In genomic region chr12:70240677-70241076, GRCh38 we compare ENCODE assay signal across 14 cellular contexts. TPM values are rescaled to one million over a fixed set of nuclear protein-coding genes. Genes with fewer than 3 reads are reported as not detected.
A peak's percentile ranks its signal among the peaks of the same experiment; 100 is the strongest.
DNase-seq lines count a peak whose midpoint lies in the region; ATAC-seq and TF ChIP-seq lines count a peak whose summit lies in the region.
"Had no signal": no experiment of that assay in that cellular context is flagged by ENCODE, and none has a peak within 500 bp of the region (broad histone marks: within the 10 kb centered on the region; RNA-seq: fewer than 3 reads in every experiment).

No MANE protein-coding gene starts in this region.

- no peak overlapping the region for H3K9ac ChIP-seq in PC-3 (ENCODE audit: low read length)

- CTCF ChIA-PET in CD8-positive, alpha-beta T cell (lab: Charles Lee) = no interaction called here
- CTCF ChIA-PET in activated B cell treated with CpG ODN at 0.5 μM for 24 hours (lab: Charles Lee) = no interaction called here
- CTCF ChIA-PET in PC-3 (lab: Charles Lee) = no interaction called here

- H3K36me3 Mint-ChIP-seq in CD8-positive, alpha-beta T cell = peaks cover 71% of the 10 kb centered on the region
- H3K36me3 Mint-ChIP-seq in HFFc6 (ENCODE audit: low read depth) (peaks cover 37% of the 10 kb centered on the region), activated B cell treated with CpG ODN at 0.5 μM for 24 hours (ENCODE audit: low read depth) (peaks cover 63% of the 10 kb centered on the region)
- H3K36me3 Mint-ChIP-seq in naive thymus-derived CD8-positive, alpha-beta T cell = peaks cover 15 to 62% (median 38%) of the 10 kb centered on the region in 3 donors

- H3K27ac Mint-ChIP-seq in CD8-positive, alpha-beta T cell = peak overlapping the region; percentile 15
- H3K27ac Mint-ChIP-seq in HFFc6 (0 out of 2 replicates have a peak overlapping the region, but pooled peaks have one; percentile 2), activated B cell treated with CpG ODN at 0.5 μM for 24 hours (peak overlapping the region; percentile 15)
- H3K27ac Mint-ChIP-seq in naive thymus-derived CD8-positive, alpha-beta T cell = peak overlapping the region in 6 of 10 donors; percentile 2 to 98 (median 45)

- no peaks in the 10 kb centered on the region for H3K9me2 ChIP-seq in PC-3 (replicated peaks; ENCODE audit: low read length)

- H3K9me3 ChIP-seq in CD8-positive, alpha-beta T cell (ENCODE audit: low read length) = no peaks in the 10 kb centered on the region
- H3K9me3 ChIP-seq in PC-3 (ENCODE audit: low read length) = no peaks in the 10 kb centered on the region
- H3K9me3 ChIP-seq: upper lobe of left lung had no signal

- peaks cover 40% of the 10 kb centered on the region for H3K4me1 Mint-ChIP-seq in CD8-positive, alpha-beta T cell (ENCODE audit: low read depth)
- H3K4me1 Mint-ChIP-seq in HFFc6 (ENCODE audit: low read depth) (peaks cover 39% of the 10 kb centered on the region), activated B cell treated with CpG ODN at 0.5 μM for 24 hours (peaks cover 46% of the 10 kb centered on the region)
- peaks cover 20 to 52% (median 43%) of the 10 kb centered on the region in 4 donors for H3K4me1 Mint-ChIP-seq in naive thymus-derived CD8-positive, alpha-beta T cell

- peaks cover 20% of the 10 kb centered on the region for H4K20me1 ChIP-seq in PC-3 (ENCODE audit: low read length)

- peaks cover 38% of the 10 kb centered on the region for H3K79me2 ChIP-seq in PC-3 (ENCODE audit: low read length)

- no peaks in the 10 kb centered on the region for H3K9me3 Mint-ChIP-seq in CD8-positive, alpha-beta T cell
- H3K9me3 Mint-ChIP-seq in HFFc6 = no peaks in the 10 kb centered on the region
- no peaks in the 10 kb centered on the region for H3K9me3 Mint-ChIP-seq in activated B cell treated with CpG ODN at 0.5 μM for 24 hours
- H3K9me3 Mint-ChIP-seq in naive thymus-derived CD8-positive, alpha-beta T cell = peaks cover 0 to 2% (median 0%) of the 10 kb centered on the region in 9 donors

- H3K4me1 ChIP-seq in CD8-positive, alpha-beta T cell (ENCODE audit: insufficient read depth, low read length) = peaks cover 35% of the 10 kb centered on the region
- peaks cover 21% of the 10 kb centered on the region for H3K4me1 ChIP-seq in PC-3 (ENCODE audit: insufficient read depth, low read length)

- no peaks in the 10 kb centered on the region for H3K27me3 Mint-ChIP-seq in CD8-positive, alpha-beta T cell (ENCODE audit: low read depth)
- H3K27me3 Mint-ChIP-seq in HFFc6 (ENCODE audit: insufficient read depth) (peaks cover 5% of the 10 kb centered on the region), activated B cell treated with CpG ODN at 0.5 μM for 24 hours (no peaks in the 10 kb centered on the region)
- H3K27me3 Mint-ChIP-seq in naive thymus-derived CD8-positive, alpha-beta T cell = no peaks in the 10 kb centered on the region

- H3K36me3 ChIP-seq in CD8-positive, alpha-beta T cell (ENCODE audit: insufficient read depth, low read length) = peaks cover 6% of the 10 kb centered on the region
- peaks cover 5% of the 10 kb centered on the region; the same call in 1 of the 2 replicates for H3K36me3 ChIP-seq in PC-3 (ENCODE audit: low read depth, low read length)

- no peak overlapping the region for H3K4me3 Mint-ChIP-seq in CD8-positive, alpha-beta T cell
- H3K4me3 Mint-ChIP-seq in HFFc6 (peak overlapping the region; percentile 2), activated B cell treated with CpG ODN at 0.5 μM for 24 hours (peak overlapping the region; percentile 20)
- peak overlapping the region in 8 of 10 donors; percentile 1 to 69 (median 8) for H3K4me3 Mint-ChIP-seq in naive thymus-derived CD8-positive, alpha-beta T cell

- BruUV-seq in PC-3 (replicated peaks; lab: Mats Ljungman, UMichigan) = no TSS peak

- H3K27ac ChIP-seq in CD8-positive, alpha-beta T cell (ENCODE audit: low read depth, low read length) = no peak overlapping the region
- H3K27ac ChIP-seq in PC-3 (ENCODE audit: low read length) = no peak overlapping the region
- H3K27ac ChIP-seq: coronary artery, GM23248, upper lobe of left lung had no signal

- intact Hi-C loops in CD8-positive, alpha-beta T cell (cut with DNase I, micrococcal nuclease) = loop anchor here (5.0 to 10.0 kb wide), 8 partner anchors 37 to 1517 kb away; partner anchors contain the start of genes CCT2 (in 2 of the 2), THAP2 (in 2 of the 2), ZFC3H1 (in 2 of the 2) and CPSF6 (in 1 of the 2)
- intact Hi-C loops in activated B cell treated with CpG ODN at 0.5 μM for 24 hours (cut with micrococcal nuclease) (loop anchor here (5.0 to 10.0 kb wide), 5 partner anchors 244 to 1454 kb away; partner anchors contain the start of genes CPSF6 and FRS2), PC-3 (cut with micrococcal nuclease) (loop anchor here (5.0 to 10.0 kb wide), 2 partner anchors 127 to 304 kb away; partner anchors contain the start of gene KCNMB4)

- no peaks in the 10 kb centered on the region for H3K27me3 ChIP-seq in CD8-positive, alpha-beta T cell (ENCODE audit: insufficient read depth, low read length)
- no peaks in the 10 kb centered on the region for H3K27me3 ChIP-seq in PC-3 (ENCODE audit: low read length)
- H3K27me3 ChIP-seq: upper lobe of left lung had no signal

- no peak for DNase-seq in CD8-positive, alpha-beta T cell
- DNase-seq in HFFc6 (no peak), activated B cell treated with CpG ODN at 0.5 μM for 24 hours (no peak), GM03348 (ENCODE audit: low spot score) (no peak), PC-3 (no peak)
- DNase-seq in naive thymus-derived CD8-positive, alpha-beta T cell = no peak
- no peak for DNase-seq in stimulated activated CD4-positive, alpha-beta T cell treated with anti-CD3 and anti-CD28 coated beads, Interleukin-2, amount 100 ng/mL, for 24 hours
- DNase-seq: amygdala, GF-D8, GM23248, head of caudate nucleus, upper lobe of left lung had no signal

- no peak for TF ChIP-seq CTCF in CD8-positive, alpha-beta T cell (IDR thresholded peaks at IDR 0.05)
- no peak for TF ChIP-seq CTCF in HFFc6 (IDR thresholded peaks at IDR 0.05)
- no peak for TF ChIP-seq CTCF in activated B cell treated with CpG ODN at 0.5 μM for 24 hours (IDR thresholded peaks at IDR 0.05)
- no peak for TF ChIP-seq CTCF in PC-3 (conservative IDR thresholded peaks at IDR 0.05; ENCODE audit: low read depth, low read length)

- ATAC-seq in CD8-positive, alpha-beta T cell = no peak
- ATAC-seq in activated B cell treated with CpG ODN at 0.5 μM for 24 hours (ENCODE audit: low read depth) (no peak), PC-3 (no peak)
- ATAC-seq in naive thymus-derived CD8-positive, alpha-beta T cell = no peak
- ATAC-seq: Right ventricle myocardium inferior had no signal

- no peak overlapping the region for H2AFZ ChIP-seq in PC-3 (ENCODE audit: low read length)
- H2AFZ ChIP-seq: GM23248 had no signal

- H3F3A ChIP-seq in PC-3 (ENCODE audit: low read length, unreplicated experiment) = no peaks in the 10 kb centered on the region

- POLR2A ChIA-PET in CD8-positive, alpha-beta T cell (lab: Charles Lee) = interaction anchor here (0.5 kb wide), 1 partner anchor 122 kb away, joined by 3 read pairs; no protein-coding TSS in a partner anchor
- POLR2A ChIA-PET in activated B cell treated with CpG ODN at 0.5 μM for 24 hours (lab: Charles Lee) = interaction anchor here (0.5 kb wide), 1 partner anchor 8 kb away, joined by 4 read pairs; no protein-coding TSS in a partner anchor
- POLR2A ChIA-PET in naive thymus-derived CD8-positive, alpha-beta T cell (lab: Charles Lee) = no interaction called here
- POLR2A ChIA-PET in PC-3 (lab: Charles Lee; ENCODE audit: unreplicated experiment) = no interaction called here

- H3K4me2 ChIP-seq in PC-3 (ENCODE audit: low read length) = no peak overlapping the region

- no peak overlapping the region for H3K4me3 ChIP-seq in CD8-positive, alpha-beta T cell (ENCODE audit: low read depth, low read length)
- H3K4me3 ChIP-seq in PC-3 (ENCODE audit: low read length) = no peak overlapping the region
- H3K4me3 ChIP-seq: coronary artery, GM23248, upper lobe of left lung had no signal

RNA-seq across cellular contexts. Expression of gene CNOT2, which starts 2.6 kb away (rescaled TPM):
- 100 to 1,000 TPM; 154 to 158 TPM for total RNA-seq in CD8-positive, alpha-beta T cell
- 10 to 100 TPM; 45.0 to 54.2 (median 49.5) TPM for total RNA-seq in HFFc6 (2021; fragmentation: NEBNext Ultra II Directional; extraction: Animal tissue kit (Norgen Biotek cat#: 25700))
- total RNA-seq in activated B cell treated with CpG ODN at 0.5 μM for 24 hours (92.4 and 98.1 TPM in 2 replicates), PC-3 (2014; rRNA removed) (60.4 and 73.7 TPM in 2 replicates)
- 100 to 1,000 TPM; 140 to 143 TPM for total RNA-seq in naive thymus-derived CD8-positive, alpha-beta T cell
- polyA plus RNA-seq in naive thymus-derived CD8-positive, alpha-beta T cell = 100 to 1,000 TPM; 110 to 124 (median 119) TPM

Comparison
In these comparisons a context has a peak if more than half of its experiments do, and no peak if none do; other contexts are left out.
1. POLR2A ChIA-PET loops: an anchor here in CD8-positive, alpha-beta T cell (0.5 kb wide) and activated B cell treated with CpG ODN at 0.5 μM for 24 hours (0.5 kb wide); none called in naive thymus-derived CD8-positive, alpha-beta T cell and PC-3.